ENCODE assay signal across 2 cellular contexts in the genomic region with DNA sequence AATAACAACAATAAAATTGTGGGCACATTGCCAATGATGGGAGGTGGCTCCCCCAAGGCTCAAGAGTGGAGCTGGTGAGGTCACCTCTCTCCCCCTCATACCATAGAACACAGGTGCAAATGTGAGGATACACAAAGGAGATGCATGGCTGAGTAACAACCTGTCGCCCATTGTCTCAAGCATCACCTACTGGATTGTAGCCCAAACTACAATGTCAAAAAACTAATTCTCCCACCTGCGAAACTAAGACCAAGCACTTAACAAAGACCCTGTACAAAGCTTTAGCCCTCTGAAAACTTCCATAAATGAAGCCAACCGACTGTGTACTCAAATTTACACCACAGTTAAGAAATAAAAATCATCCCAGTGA.
TF ChIP-seq lines count a peak whose summit lies in the region.

No MANE protein-coding gene starts in this region.

TF ChIP-seq in A549, 52 proteins besides CTCF, POLR2A, EP300 and RAD21:
- TF ChIP-seq, protein P1, sequence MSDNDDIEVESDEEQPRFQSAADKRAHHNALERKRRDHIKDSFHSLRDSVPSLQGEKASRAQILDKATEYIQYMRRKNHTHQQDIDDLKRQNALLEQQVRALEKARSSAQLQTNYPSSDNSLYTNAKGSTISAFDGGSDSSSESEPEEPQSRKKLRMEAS (IDR thresholded peaks at IDR 0.05), result no peak
- TF ChIP-seq, protein P2, sequence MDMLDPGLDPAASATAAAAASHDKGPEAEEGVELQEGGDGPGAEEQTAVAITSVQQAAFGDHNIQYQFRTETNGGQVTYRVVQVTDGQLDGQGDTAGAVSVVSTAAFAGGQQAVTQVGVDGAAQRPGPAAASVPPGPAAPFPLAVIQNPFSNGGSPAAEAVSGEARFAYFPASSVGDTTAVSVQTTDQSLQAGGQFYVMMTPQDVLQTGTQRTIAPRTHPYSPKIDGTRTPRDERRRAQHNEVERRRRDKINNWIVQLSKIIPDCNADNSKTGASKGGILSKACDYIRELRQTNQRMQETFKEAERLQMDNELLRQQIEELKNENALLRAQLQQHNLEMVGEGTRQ (IDR thresholded peaks at IDR 0.05), result no peak
- no peak for TF ChIP-seq RARB (CRISPR knock-in tag; IDR thresholded peaks at IDR 0.05)
- no peak for TF ChIP-seq HOXB5 (CRISPR knock-in tag; IDR thresholded peaks at IDR 0.05)
- no peak for TF ChIP-seq ESRRA (IDR thresholded peaks at IDR 0.05; ENCODE audit: borderline replicate concordance, low read length)
- no peak for TF ChIP-seq CHD2 (IDR thresholded peaks at IDR 0.05; ENCODE audit: low read length, partially characterized antibody)
- TF ChIP-seq HOXB13 (CRISPR knock-in tag; IDR thresholded peaks at IDR 0.05; ENCODE audit: low read depth), result no peak
- no peak for TF ChIP-seq MAZ (IDR thresholded peaks at IDR 0.05; ENCODE audit: borderline replicate concordance, low read depth, low read length)
- TF ChIP-seq GATA3 (IDR thresholded peaks at IDR 0.05; ENCODE audit: borderline replicate concordance), result no peak
- TF ChIP-seq HEYL (CRISPR knock-in tag; IDR thresholded peaks at IDR 0.05), result no peak
- no peak for TF ChIP-seq NFE2L2 (conservative IDR thresholded peaks at IDR 0.05; ENCODE audit: low read length)
TF ChIP-seq in A549: peak in this region for 0.

TF ChIP-seq in K562, 482 proteins besides CTCF, POLR2A, EP300 and RAD21:
- TF ChIP-seq, protein P3, sequence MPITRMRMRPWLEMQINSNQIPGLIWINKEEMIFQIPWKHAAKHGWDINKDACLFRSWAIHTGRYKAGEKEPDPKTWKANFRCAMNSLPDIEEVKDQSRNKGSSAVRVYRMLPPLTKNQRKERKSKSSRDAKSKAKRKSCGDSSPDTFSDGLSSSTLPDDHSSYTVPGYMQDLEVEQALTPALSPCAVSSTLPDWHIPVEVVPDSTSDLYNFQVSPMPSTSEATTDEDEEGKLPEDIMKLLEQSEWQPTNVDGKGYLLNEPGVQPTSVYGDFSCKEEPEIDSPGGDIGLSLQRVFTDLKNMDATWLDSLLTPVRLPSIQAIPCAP (CRISPR knock-in tag; IDR thresholded peaks at IDR 0.05; ENCODE audit: borderline replicate concordance), result no peak
- TF ChIP-seq NFIC (IDR thresholded peaks at IDR 0.05), result 0 out of 2 replicates have a peak, but pooled peaks have one; percentile 4
